Comparison of ENCODE assay signal across 17 cellular contexts in the genomic region with DNA sequence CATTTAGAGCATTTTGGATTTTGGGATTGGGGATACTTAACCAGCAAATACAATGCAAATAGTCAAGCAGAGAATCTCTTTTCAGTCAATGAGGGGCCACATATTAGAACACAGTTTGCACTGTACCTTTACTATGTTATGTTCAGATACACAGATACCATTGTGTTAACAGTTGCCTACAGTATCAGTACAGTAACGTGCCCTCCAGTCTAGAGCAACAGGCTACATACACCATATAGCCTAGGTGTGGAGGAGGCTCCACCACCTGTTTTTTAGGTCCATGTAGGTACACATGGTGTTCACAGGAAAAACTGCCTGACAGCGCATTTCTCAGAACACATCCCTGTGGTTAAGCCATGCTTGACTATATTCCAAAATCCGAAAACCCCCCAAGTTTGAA. TPM values are rescaled to one million over a fixed set of nuclear protein-coding genes. Genes with fewer than 3 reads are reported as not detected.
DNase-seq lines count a peak whose midpoint lies in the region; ATAC-seq and TF ChIP-seq lines count a peak whose summit lies in the region.
"Had no signal": no experiment of that assay in that cellular context is flagged by ENCODE, and none has a peak within 500 bp of the region (broad histone marks: within the 10 kb centered on the region; RNA-seq: fewer than 3 reads in every experiment).

No MANE protein-coding gene starts in this region.

- no peak for TF ChIP-seq POLR2A in sigmoid colon (IDR thresholded peaks at IDR 0.05)

- no peak overlapping the region for H3K4me3 ChIP-seq in KMS-11 (IDR thresholded peaks at IDR 0.05; ENCODE audit: insufficient read depth, low read depth, low read length)
- no peak overlapping the region for H3K4me3 ChIP-seq in sigmoid colon
- H3K4me3 ChIP-seq in mesendoderm (ENCODE audit: low read length), result no peak overlapping the region

- H3K9me3 Mint-ChIP-seq in activated CD8-positive, alpha-beta memory T cell treated with anti-CD3 and anti-CD28 coated beads, Interleukin-2, amount 10 ng/mL, durations not matched to agents 7 days and 5 days (ENCODE audit: low read depth), result no peaks in the 10 kb centered on the region
- H3K9me3 Mint-ChIP-seq: central memory CD8-positive, alpha-beta T cell; effector memory CD8-positive, alpha-beta T cell had no signal

- no peak overlapping the region for H3K4ac ChIP-seq in mesendoderm (ENCODE audit: low read depth, low read length)

- no peak for ATAC-seq in activated CD8-positive, alpha-beta memory T cell treated with anti-CD3 and anti-CD28 coated beads, Interleukin-2, amount 10 ng/mL, durations not matched to agents 7 days and 5 days
- ATAC-seq in GM21390 (IDR thresholded peaks at IDR 0.05; ENCODE audit: unreplicated experiment), result peak; percentile 26
- ATAC-seq: effector memory CD8-positive, alpha-beta T cell; left lobe of liver had no signal

- no peak overlapping the region for H2AK5ac ChIP-seq in mesendoderm (ENCODE audit: low read length)

- H3K9me3 ChIP-seq in sigmoid colon, result no peaks in the 10 kb centered on the region

- no peak overlapping the region for H2BK120ac ChIP-seq in mesendoderm (ENCODE audit: low read depth, low read length)

- intact Hi-C loops in sigmoid colon (cut with DNase I), result no loop called here

- H3K36me3 ChIP-seq in KMS-11 (ENCODE audit: insufficient read depth) (no peaks in the 10 kb centered on the region; the same call in 1 of the 2 replicates), sigmoid colon (peaks cover 42 to 84% (median 68%) of the 10 kb centered on the region in 4 donors), mesendoderm (ENCODE audit: control insufficient read depth, insufficient read depth, low read length) (peaks cover 12% of the 10 kb centered on the region)

- DNase-seq in activated CD8-positive, alpha-beta memory T cell treated with anti-CD3 and anti-CD28 coated beads, Interleukin-2, amount 10 ng/mL, durations not matched to agents 7 days and 5 days, result no peak
- DNase-seq in activated CD8-positive, alpha-beta memory T cell treated with anti-CD3 and anti-CD28 coated beads, Interleukin-2, amount 50 U/mL, for 48 hours, result no peak
- DNase-seq in sigmoid colon, result peak; percentile 18
- DNase-seq in retina, result no peak
- DNase-seq in mesendoderm, result no peak
- no peak for DNase-seq in NCI-H226
- DNase-seq: activated CD4-positive, alpha-beta T cell treated with anti-CD3 and anti-CD28 coated beads, Interleukin-2, amount 50 U/mL, for 1 hour; amygdala; effector memory CD8-positive, alpha-beta T cell; KG1; NCI-H1105; SIG-M5; stimulated activated CD4-positive, alpha-beta T cell treated with anti-CD3 and anti-CD28 coated beads, Interleukin-4, amount 100 ng/mL, for 24 hours had no signal

- H3K79me1 ChIP-seq in mesendoderm (ENCODE audit: low read length), result no peaks in the 10 kb centered on the region

- no peak overlapping the region for H2BK5ac ChIP-seq in mesendoderm (ENCODE audit: low read length)

- no peak overlapping the region for H3K4me3 Mint-ChIP-seq in activated CD8-positive, alpha-beta memory T cell treated with anti-CD3 and anti-CD28 coated beads, Interleukin-2, amount 10 ng/mL, durations not matched to agents 7 days and 5 days
- H3K4me3 Mint-ChIP-seq: central memory CD8-positive, alpha-beta T cell; effector memory CD8-positive, alpha-beta T cell had no signal

- H3K23ac ChIP-seq in mesendoderm (ENCODE audit: low read length), result no peak overlapping the region

- H3K9ac ChIP-seq in KMS-11 (no peak overlapping the region), mesendoderm (ENCODE audit: low read length) (no peak overlapping the region)

- CTCF ChIA-PET in activated CD8-positive, alpha-beta memory T cell treated with anti-CD3 and anti-CD28 coated beads, Interleukin-2, amount 10 ng/mL, durations not matched to agents 7 days and 5 days (lab: Charles Lee), result interaction anchor here (1.7 kb wide), 1 partner anchor 11 kb away, joined by 8 read pairs; no protein-coding TSS in a partner anchor

- H3K27me3 ChIP-seq in KMS-11 (ENCODE audit: insufficient read depth, low read depth) (no peaks in the 10 kb centered on the region), sigmoid colon (no peaks in the 10 kb centered on the region), mesendoderm (ENCODE audit: insufficient read depth, low read length, poor library complexity) (no peaks in the 10 kb centered on the region)

- H3K18ac ChIP-seq in mesendoderm (ENCODE audit: low read length), result no peak overlapping the region

- peaks cover 56% of the 10 kb centered on the region for H3K36me3 Mint-ChIP-seq in activated CD8-positive, alpha-beta memory T cell treated with anti-CD3 and anti-CD28 coated beads, Interleukin-2, amount 10 ng/mL, durations not matched to agents 7 days and 5 days

- peak overlapping the region; percentile 45 for H3K27ac Mint-ChIP-seq in activated CD8-positive, alpha-beta memory T cell treated with anti-CD3 and anti-CD28 coated beads, Interleukin-2, amount 10 ng/mL, durations not matched to agents 7 days and 5 days

- no peak overlapping the region for H3K56ac ChIP-seq in mesendoderm (ENCODE audit: low read length)

- no peak overlapping the region for H2BK15ac ChIP-seq in mesendoderm (replicated peaks; ENCODE audit: low read depth)

- peak overlapping the region; percentile 28; the same call in 1 of the 2 replicates for H3K27ac ChIP-seq in KMS-11
- H3K27ac ChIP-seq in sigmoid colon, result no peak overlapping the region
- no peak overlapping the region for H3K27ac ChIP-seq in mesendoderm (ENCODE audit: low read depth, low read length)

- no peaks in the 10 kb centered on the region for H3K79me2 ChIP-seq in KMS-11 (ENCODE audit: insufficient read depth, low read depth)
- H3K79me2 ChIP-seq in mesendoderm (ENCODE audit: control insufficient read depth, insufficient read depth, low read length), result no peaks in the 10 kb centered on the region

- TF ChIP-seq CTCF in KMS-11 (conservative IDR thresholded peaks at IDR 0.05; ENCODE audit: low read depth, low read length), result no peak
- no peak for TF ChIP-seq CTCF in sigmoid colon (IDR thresholded peaks at IDR 0.05)

- H3K4me1 ChIP-seq in KMS-11 (ENCODE audit: low read depth, poor library complexity, severe bottlenecking), result peaks cover 28% of the 10 kb centered on the region
- H3K4me1 ChIP-seq in sigmoid colon, result peaks cover 0 to 3% (median under 1%) of the 10 kb centered on the region in 4 donors
- no peaks in the 10 kb centered on the region for H3K4me1 ChIP-seq in mesendoderm (ENCODE audit: control insufficient read depth, low read depth, low read length)

- no peaks in the 10 kb centered on the region for H4K20me1 ChIP-seq in KMS-11 (ENCODE audit: insufficient read depth)

- no peaks in the 10 kb centered on the region for H3K27me3 Mint-ChIP-seq in activated CD8-positive, alpha-beta memory T cell treated with anti-CD3 and anti-CD28 coated beads, Interleukin-2, amount 10 ng/mL, durations not matched to agents 7 days and 5 days
- H3K27me3 Mint-ChIP-seq: central memory CD8-positive, alpha-beta T cell; effector memory CD8-positive, alpha-beta T cell had no signal

- no peak for TF ChIP-seq EP300 in sigmoid colon (IDR thresholded peaks at IDR 0.05)

- H3K4me2 ChIP-seq in KMS-11 (no peak overlapping the region; the same call in 1 of the 2 replicates), mesendoderm (ENCODE audit: low read length) (no peak overlapping the region)

- H4K8ac ChIP-seq in mesendoderm (ENCODE audit: low read depth, low read length), result no peak overlapping the region

- no peak overlapping the region for H4K5ac ChIP-seq in mesendoderm (ENCODE audit: low read length)

- WGBS in sigmoid colon, 2 donors, result 91 to 94% methylated on average over 3 of the region's 3 CpGs
- no CpG with 5 or more reads among the region's 3 CpGs for WGBS in mesendoderm (ENCODE audit: extremely low coverage, insufficient coverage, low lambda C conversion rate)

- peaks cover 15% of the 10 kb centered on the region for H3K4me1 Mint-ChIP-seq in activated CD8-positive, alpha-beta memory T cell treated with anti-CD3 and anti-CD28 coated beads, Interleukin-2, amount 10 ng/mL, durations not matched to agents 7 days and 5 days

- H2AFZ ChIP-seq in KMS-11 (ENCODE audit: low read depth), result no peak overlapping the region

RNA-seq across cellular contexts. Expression of a gene that starts 9.1 kb away (rescaled TPM):
- 10 to 100 TPM; 40.0 to 59.9 TPM for total RNA-seq in activated CD8-positive, alpha-beta memory T cell treated with anti-CD3 and anti-CD28 coated beads, Interleukin-2, amount 10 ng/mL, durations not matched to agents 7 days and 5 days
- total RNA-seq in sigmoid colon, result 10 to 100 TPM in 3 of 4 donors, 1 to 10 TPM in 1; 7.5 to 23.2 (median 15.0) TPM
- 10 to 100 TPM; 30.6 to 34.7 (median 31.9) TPM for polyA plus RNA-seq in sigmoid colon
- 27.2 TPM for polyA plus RNA-seq in mesendoderm (2013, experiment 1 of 2)
- 28.8 TPM for polyA plus RNA-seq in mesendoderm (2013, experiment 2 of 2)

RNA-seq across cellular contexts. Expression of a gene that starts 15.6 kb away (rescaled TPM):
- total RNA-seq in activated CD8-positive, alpha-beta memory T cell treated with anti-CD3 and anti-CD28 coated beads, Interleukin-2, amount 10 ng/mL, durations not matched to agents 7 days and 5 days, result 10 to 100 TPM; 16.9 to 21.4 TPM
- total RNA-seq in sigmoid colon, result 10 to 100 TPM; 15.0 to 22.7 (median 17.2) TPM
- polyA plus RNA-seq in sigmoid colon, result 10 to 100 TPM; 13.8 to 19.0 (median 16.6) TPM
- polyA plus RNA-seq in mesendoderm (2013, experiment 1 of 2), result 8.0 TPM
- 8.3 TPM for polyA plus RNA-seq in mesendoderm (2013, experiment 2 of 2)
